ENCODE assay signal across 1 cellular context in the genomic region with DNA sequence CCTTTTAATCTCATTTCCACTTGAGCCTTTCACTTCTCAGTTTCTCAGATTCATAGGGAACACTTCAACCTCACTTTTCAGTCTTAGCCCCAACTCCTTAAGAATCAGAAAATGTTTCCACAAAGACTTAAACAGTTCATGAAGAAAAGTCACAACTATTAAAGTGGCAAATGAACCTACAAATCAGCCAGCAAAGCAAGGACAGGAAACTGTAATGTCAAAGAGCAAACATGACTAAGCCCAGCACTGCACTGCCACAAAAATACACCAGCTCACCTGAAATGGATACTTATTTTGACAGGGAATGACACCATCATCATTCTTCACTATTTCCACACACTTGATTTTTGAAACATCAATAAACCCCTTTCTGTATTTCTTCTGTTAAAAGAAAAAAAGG.
TF ChIP-seq lines count a peak whose summit lies in the region.

No MANE protein-coding gene starts in this region.

TF ChIP-seq in HCT116, 20 proteins besides CTCF, POLR2A, EP300 and RAD21 (continued from another document):
- TF ChIP-seq, protein P1, sequence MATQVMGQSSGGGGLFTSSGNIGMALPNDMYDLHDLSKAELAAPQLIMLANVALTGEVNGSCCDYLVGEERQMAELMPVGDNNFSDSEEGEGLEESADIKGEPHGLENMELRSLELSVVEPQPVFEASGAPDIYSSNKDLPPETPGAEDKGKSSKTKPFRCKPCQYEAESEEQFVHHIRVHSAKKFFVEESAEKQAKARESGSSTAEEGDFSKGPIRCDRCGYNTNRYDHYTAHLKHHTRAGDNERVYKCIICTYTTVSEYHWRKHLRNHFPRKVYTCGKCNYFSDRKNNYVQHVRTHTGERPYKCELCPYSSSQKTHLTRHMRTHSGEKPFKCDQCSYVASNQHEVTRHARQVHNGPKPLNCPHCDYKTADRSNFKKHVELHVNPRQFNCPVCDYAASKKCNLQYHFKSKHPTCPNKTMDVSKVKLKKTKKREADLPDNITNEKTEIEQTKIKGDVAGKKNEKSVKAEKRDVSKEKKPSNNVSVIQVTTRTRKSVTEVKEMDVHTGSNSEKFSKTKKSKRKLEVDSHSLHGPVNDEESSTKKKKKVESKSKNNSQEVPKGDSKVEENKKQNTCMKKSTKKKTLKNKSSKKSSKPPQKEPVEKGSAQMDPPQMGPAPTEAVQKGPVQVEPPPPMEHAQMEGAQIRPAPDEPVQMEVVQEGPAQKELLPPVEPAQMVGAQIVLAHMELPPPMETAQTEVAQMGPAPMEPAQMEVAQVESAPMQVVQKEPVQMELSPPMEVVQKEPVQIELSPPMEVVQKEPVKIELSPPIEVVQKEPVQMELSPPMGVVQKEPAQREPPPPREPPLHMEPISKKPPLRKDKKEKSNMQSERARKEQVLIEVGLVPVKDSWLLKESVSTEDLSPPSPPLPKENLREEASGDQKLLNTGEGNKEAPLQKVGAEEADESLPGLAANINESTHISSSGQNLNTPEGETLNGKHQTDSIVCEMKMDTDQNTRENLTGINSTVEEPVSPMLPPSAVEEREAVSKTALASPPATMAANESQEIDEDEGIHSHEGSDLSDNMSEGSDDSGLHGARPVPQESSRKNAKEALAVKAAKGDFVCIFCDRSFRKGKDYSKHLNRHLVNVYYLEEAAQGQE (IDR thresholded peaks at IDR 0.05; ENCODE audit: low read depth) = no peak
- TF ChIP-seq FOSL1 (IDR thresholded peaks at IDR 0.05; ENCODE audit: low read depth) (no peak), ZFX (IDR thresholded peaks at IDR 0.05) (no peak)
